18 cellular contexts compared by ENCODE assay signal in the genomic region with DNA sequence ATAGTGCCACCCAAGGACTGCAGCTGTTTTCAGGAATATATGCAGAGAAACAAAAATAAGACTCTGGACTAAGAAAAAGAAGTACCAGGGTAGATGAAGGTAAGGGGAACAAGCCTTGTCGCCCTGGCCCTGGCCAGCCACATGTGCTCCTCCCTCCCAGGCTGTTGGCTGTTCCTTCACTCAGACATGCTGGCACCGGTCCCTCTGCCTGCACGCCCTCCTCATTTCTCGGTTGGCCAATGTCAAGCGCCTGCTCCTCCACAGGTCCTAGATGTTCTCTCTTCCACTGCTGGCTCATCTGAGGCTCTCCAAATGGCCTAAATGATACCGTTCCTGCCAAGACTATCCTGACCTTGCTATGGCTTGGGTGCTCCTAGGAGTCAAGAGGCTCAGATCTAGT.
"Had no signal": no experiment of that assay in that cellular context is flagged by ENCODE, and none has a peak within 500 bp of the region (broad histone marks: within the 10 kb centered on the region; RNA-seq: fewer than 3 reads in every experiment).

No MANE protein-coding gene starts in this region.

- H3K4me3 ChIP-seq: transverse colon, vagina had no signal

- H3K27ac ChIP-seq: transverse colon, vagina had no signal

- H3K36me3 Mint-ChIP-seq: activated naive CD4-positive, alpha-beta T cell treated with anti-CD3 and anti-CD28 coated beads, Interleukin-2, amount 10 ng/mL, durations not matched to agents 7 days and 5 days; brain had no signal

- ATAC-seq: activated T-cell treated with anti-CD3 and anti-CD28 coated beads, Interleukin-2, amount 50 U/mL, for 72 hours; esophagus mucosa; naive thymus-derived CD8-positive, alpha-beta T cell; stimulated activated naive CD8-positive, alpha-beta T cell treated with anti-CD3 and anti-CD28 coated beads, Interleukin-15, amount 100 ng/mL, for 72 hours had no signal

- H3K27me3 Mint-ChIP-seq: activated CD4-positive, alpha-beta memory T cell treated with anti-CD3 and anti-CD28 coated beads for 36 hours; activated naive CD4-positive, alpha-beta T cell treated with anti-CD3 and anti-CD28 coated beads, Interleukin-2, amount 10 ng/mL, durations not matched to agents 7 days and 5 days; naive thymus-derived CD8-positive, alpha-beta T cell; stimulated activated naive CD8-positive, alpha-beta T cell treated with anti-CD3 and anti-CD28 coated beads, Interleukin-15, amount 100 ng/mL, for 72 hours had no signal

- H3K36me3 ChIP-seq: transverse colon, vagina had no signal

- H3K27me3 ChIP-seq: transverse colon, vagina had no signal

- H3K9me3 ChIP-seq: transverse colon, vagina had no signal

- DNase-seq: activated CD4-positive, alpha-beta memory T cell treated with anti-CD3 and anti-CD28 coated beads for 36 hours; activated CD4-positive, alpha-beta T cell treated with anti-CD3 and anti-CD28 coated beads for 4 hours; activated CD4-positive, CD25-positive, alpha-beta regulatory T cell; activated effector memory CD4-positive, alpha-beta T cell treated with anti-CD3 and anti-CD28 coated beads, Interleukin-2, amount 50 U/mL, for 16 hours; activated naive CD4-positive, alpha-beta T cell treated with anti-CD3 and anti-CD28 coated beads, Interleukin-2, amount 10 ng/mL, durations not matched to agents 7 days and 5 days; activated T-cell treated with anti-CD3 and anti-CD28 coated beads, Interleukin-2, amount 50 U/mL, for 72 hours; anterior cingulate cortex; effector memory CD4-positive, alpha-beta T cell; kidney; naive thymus-derived CD8-positive, alpha-beta T cell; stimulated activated CD4-positive, alpha-beta T cell treated with anti-CD3 and anti-CD28 coated beads, Interleukin-1b, Interleukin-23, amount 100 ng/mL, for 48 hours; stimulated activated naive CD8-positive, alpha-beta T cell treated with anti-CD3 and anti-CD28 coated beads, Interleukin-15, amount 100 ng/mL, for 72 hours; transverse colon had no signal

- H3K4me3 Mint-ChIP-seq: activated CD4-positive, alpha-beta memory T cell treated with anti-CD3 and anti-CD28 coated beads for 36 hours; activated naive CD4-positive, alpha-beta T cell treated with anti-CD3 and anti-CD28 coated beads, Interleukin-2, amount 10 ng/mL, durations not matched to agents 7 days and 5 days; activated T-cell treated with anti-CD3 and anti-CD28 coated beads, Interleukin-2, amount 50 U/mL, for 72 hours; brain; naive thymus-derived CD8-positive, alpha-beta T cell; stimulated activated naive CD8-positive, alpha-beta T cell treated with anti-CD3 and anti-CD28 coated beads, Interleukin-15, amount 100 ng/mL, for 72 hours; T-helper 1 cell treated with Interleukin-12 subunit alpha and Interleukin-12 subunit beta and Interleukin-4 antibody, amounts not matched to agents 30 μg/mL and 1 μg/mL, for 36 hours had no signal

- H3K27ac Mint-ChIP-seq: activated CD4-positive, alpha-beta memory T cell treated with anti-CD3 and anti-CD28 coated beads for 36 hours; activated naive CD4-positive, alpha-beta T cell treated with anti-CD3 and anti-CD28 coated beads, Interleukin-2, amount 10 ng/mL, durations not matched to agents 7 days and 5 days; activated T-cell treated with anti-CD3 and anti-CD28 coated beads, Interleukin-2, amount 50 U/mL, for 72 hours; brain; progenitor cell of endocrine pancreas; T-helper 1 cell treated with Interleukin-12 subunit alpha and Interleukin-12 subunit beta and Interleukin-4 antibody, amounts not matched to agents 30 μg/mL and 1 μg/mL, for 36 hours had no signal

- H3K4me1 ChIP-seq: transverse colon had no signal

- H3K4me1 Mint-ChIP-seq: activated naive CD4-positive, alpha-beta T cell treated with anti-CD3 and anti-CD28 coated beads, Interleukin-2, amount 10 ng/mL, durations not matched to agents 7 days and 5 days; naive thymus-derived CD8-positive, alpha-beta T cell had no signal
